ENCODE assay signal across 8 cellular contexts in genomic region chr5:116575635-116576042, GRCh38. TPM values are rescaled to one million over a fixed set of nuclear protein-coding genes. Genes with fewer than 3 reads are reported as not detected.
DNase-seq lines count a peak whose midpoint lies in the region; ATAC-seq and TF ChIP-seq lines count a peak whose summit lies in the region.

No MANE protein-coding gene starts in this region.

- whole genome bisulfite sequencing in psoas muscle, 3 donors: 1% methylated on average over 21 of the region's 21 CpGs

- peaks cover 11% of the 10 kb centered on the region for H3K4me1 ChIP-seq in psoas muscle

- peak overlapping the region; percentile 64 for H3K9ac ChIP-seq in SK-N-MC (ENCODE audit: insufficient read length)

- H3K27ac ChIP-seq in SK-N-MC: peak overlapping the region; percentile 19; the same call in 1 of the 2 replicates
- H3K27ac ChIP-seq in psoas muscle: peak overlapping the region; percentile 63

- intact Hi-C loops in psoas muscle (cut with DNase I): loop anchor here in 1 of 2 donors (10.0 kb wide), 1 partner anchor 441 kb away; no protein-coding TSS in a partner anchor

- peak overlapping the region; percentile 89 for H3K4me3 ChIP-seq in SK-N-MC
- H3K4me3 ChIP-seq in fibroblast of the aortic adventitia (ENCODE audit: low read depth, low read length): peak overlapping the region; percentile 28
- H3K4me3 ChIP-seq in psoas muscle: peak overlapping the region; percentile 73

- H3K36me3 ChIP-seq in SK-N-MC (ENCODE audit: insufficient read depth, low read length) (no peaks in the 10 kb centered on the region), psoas muscle (ENCODE audit: insufficient read depth in 1 of 2, low read depth in 1 of 2) (no peaks in the 10 kb centered on the region)

- DNase-seq in SK-N-MC (ENCODE audit: low read depth, low spot score): no peak
- DNase-seq in fibroblast of the aortic adventitia (ENCODE audit: low read depth): no peak
- DNase-seq in psoas muscle: no peak
- DNase-seq in iPS-NIHi7 (ENCODE audit: extremely low spot score): no peak
- DNase-seq in cortex of kidney (lab: John Stamatoyannopoulos, UW): no peak

- no peaks in the 10 kb centered on the region for H3K9me3 ChIP-seq in SK-N-MC (ENCODE audit: low read depth, low read length)
- H3K9me3 ChIP-seq in psoas muscle: no peaks in the 10 kb centered on the region

- TF ChIP-seq CTCF in fibroblast of the aortic adventitia (IDR thresholded peaks at IDR 0.05; ENCODE audit: insufficient read depth, low read length) (no peak), psoas muscle (IDR thresholded peaks at IDR 0.05) (no peak)

- ATAC-seq in GM19324 (IDR thresholded peaks at IDR 0.05; ENCODE audit: low FRiP score, unreplicated experiment) (peak; percentile 1), psoas muscle (peak in 1 of 4 donors; percentile 9), HG02571 (IDR thresholded peaks at IDR 0.05; ENCODE audit: unreplicated experiment) (no peak), GM21619 (IDR thresholded peaks at IDR 0.05; ENCODE audit: unreplicated experiment) (no peak)

- H3K27me3 ChIP-seq in psoas muscle (ENCODE audit: insufficient read depth in 3 of 3, low read length in 2 of 3): peaks cover 0 to 24% (median 14%) of the 10 kb centered on the region in 3 donors

RNA-seq across cellular contexts. Expression of gene SEMA6A, which starts 1.0 kb away (rescaled TPM):
- 0.36 and 0.41 TPM in 2 replicates for total RNA-seq in fibroblast of the aortic adventitia (ENCODE audit: low replicate concordance)
- total RNA-seq in psoas muscle: 1 to 10 TPM; 3.1 to 7.6 (median 4.3) TPM
- 1 to 10 TPM; 1.1 to 1.5 (median 1.5) TPM for polyA plus RNA-seq in psoas muscle

Comparison
In these comparisons a context has a peak if more than half of its experiments do, and no peak if none do; other contexts are left out.
1. H3K4me3 ChIP-seq: peak in every context shown above with its lines; median percentile 89 in SK-N-MC; 73 in psoas muscle; 28 in fibroblast of the aortic adventitia.